Comparison of ENCODE assay signal across 8 cellular contexts in the genomic region with DNA sequence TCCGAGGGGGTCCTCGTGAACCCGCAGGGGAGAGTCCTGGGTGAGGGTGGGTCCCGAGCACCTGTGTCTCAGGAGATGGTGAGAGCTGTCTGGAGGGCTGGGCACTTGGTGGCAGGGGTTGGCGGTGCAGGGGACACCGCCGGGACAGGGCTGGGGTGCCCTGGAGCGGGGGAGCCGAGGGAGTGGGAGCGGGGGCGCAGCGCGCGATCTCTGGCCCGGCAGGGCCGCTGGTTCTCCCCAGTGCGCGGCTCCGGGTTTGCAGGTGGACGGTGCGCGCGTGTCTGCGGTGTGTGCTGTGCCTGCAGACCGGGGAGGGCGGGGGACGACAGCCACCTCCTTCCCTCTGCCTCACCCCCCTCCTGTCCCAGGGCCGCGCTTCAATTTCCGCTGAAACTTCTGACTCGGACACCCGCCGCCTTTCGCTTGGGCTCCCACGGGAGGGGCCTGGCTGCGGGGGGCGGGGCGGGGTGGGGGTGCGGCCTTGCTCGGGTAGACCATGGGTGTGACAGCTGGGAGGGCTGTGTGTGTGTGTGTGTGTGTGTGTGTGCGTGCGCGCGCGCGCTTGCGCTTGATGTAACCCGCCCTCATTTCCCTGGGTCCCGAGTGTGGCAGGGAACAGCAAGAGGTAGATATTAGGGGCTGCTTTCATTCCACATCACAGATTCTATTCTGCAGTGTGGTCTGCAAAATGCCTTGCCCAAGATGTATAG. TPM values are rescaled to one million over a fixed set of nuclear protein-coding genes. Genes with fewer than 3 reads are reported as not detected.
DNase-seq lines count a peak whose midpoint lies in the region; ATAC-seq and TF ChIP-seq lines count a peak whose summit lies in the region.

No MANE protein-coding gene starts in this region.

- H3K79me2 ChIP-seq in PC-3 (ENCODE audit: low read length) (peaks cover 74% of the 10 kb centered on the region), fibroblast of lung (ENCODE audit: control insufficient read depth, insufficient read depth, low read length) (peaks cover 6% of the 10 kb centered on the region)

- no peak for TF ChIP-seq POLR2A in stomach (IDR thresholded peaks at IDR 0.05)

- CTCF ChIA-PET in PC-3 (lab: Charles Lee), result no interaction called here

- peaks cover 22% of the 10 kb centered on the region for H4K20me1 ChIP-seq in PC-3 (ENCODE audit: low read length)
- H4K20me1 ChIP-seq in fibroblast of lung (ENCODE audit: control insufficient read depth, extremely low read depth, insufficient read depth, low read length), result no peaks in the 10 kb centered on the region

- H3K9me3 Mint-ChIP-seq in activated T-cell treated with anti-CD3 and anti-CD28 coated beads, Interleukin-2, amount 50 U/mL, for 4 hours, result no peaks in the 10 kb centered on the region
- H3K9me3 Mint-ChIP-seq in nephron progenitor cell, result no peaks in the 10 kb centered on the region

- peak overlapping the region; percentile 85 for H3K27ac ChIP-seq in PC-3 (ENCODE audit: low read length)
- peak overlapping the region; percentile 52 for H3K27ac ChIP-seq in fibroblast of lung (ENCODE audit: insufficient read depth, low read length)
- peak overlapping the region; percentile 74 to 88 (median 82) for H3K27ac ChIP-seq in stomach

- H3K36me3 ChIP-seq in PC-3 (ENCODE audit: low read depth, low read length) (peaks cover 28% of the 10 kb centered on the region; the same call in 1 of the 2 replicates), fibroblast of lung (ENCODE audit: control insufficient read depth, insufficient read depth, low read length) (no peaks in the 10 kb centered on the region), stomach (no peaks in the 10 kb centered on the region)

- H3K36me3 Mint-ChIP-seq in activated T-cell treated with anti-CD3 and anti-CD28 coated beads, Interleukin-2, amount 50 U/mL, for 4 hours (ENCODE audit: insufficient read depth), result peaks cover 11% of the 10 kb centered on the region
- no peaks in the 10 kb centered on the region for H3K36me3 Mint-ChIP-seq in nephron progenitor cell (ENCODE audit: low read depth)

- POLR2A ChIA-PET in PC-3 (lab: Charles Lee; ENCODE audit: unreplicated experiment), result interaction anchor here (0.6 to 1.3 kb wide), 4 partner anchors 9 to 26 kb away, joined by 3 to 5 read pairs (median 4); no protein-coding TSS in a partner anchor

- H3K9me3 ChIP-seq in PC-3 (ENCODE audit: low read length) (no peaks in the 10 kb centered on the region), fibroblast of lung (ENCODE audit: control insufficient read depth, insufficient read depth, low read depth, low read length) (no peaks in the 10 kb centered on the region), stomach (no peaks in the 10 kb centered on the region)

- H3K9ac ChIP-seq in PC-3 (ENCODE audit: low read length), result peak overlapping the region; percentile 96
- H3K9ac ChIP-seq in fibroblast of lung (ENCODE audit: insufficient read depth, low read length), result peak overlapping the region; percentile 71

- no peaks in the 10 kb centered on the region for H3K27me3 Mint-ChIP-seq in activated T-cell treated with anti-CD3 and anti-CD28 coated beads, Interleukin-2, amount 50 U/mL, for 4 hours (ENCODE audit: low read depth)
- H3K27me3 Mint-ChIP-seq in nephron progenitor cell (ENCODE audit: low read depth, poor library complexity), result peaks cover 45% of the 10 kb centered on the region

- WGBS in stomach, 5 donors, result 0 to 3% (median 1%) methylated on average over 19 to 49 of the region's 49 CpGs

- no peak for TF ChIP-seq EP300 in stomach (IDR thresholded peaks at IDR 0.05)

- peaks cover 13% of the 10 kb centered on the region for H3K4me1 Mint-ChIP-seq in activated T-cell treated with anti-CD3 and anti-CD28 coated beads, Interleukin-2, amount 50 U/mL, for 4 hours (ENCODE audit: low read depth)
- H3K4me1 Mint-ChIP-seq in nephron progenitor cell, result no peaks in the 10 kb centered on the region

- H3K4me3 Mint-ChIP-seq in activated T-cell treated with anti-CD3 and anti-CD28 coated beads, Interleukin-2, amount 50 U/mL, for 4 hours, result peak overlapping the region; percentile 83
- peak overlapping the region; percentile 76 for H3K4me3 Mint-ChIP-seq in nephron progenitor cell

- no peaks in the 10 kb centered on the region for H3F3A ChIP-seq in PC-3 (ENCODE audit: low read length, unreplicated experiment)

- intact Hi-C loops in PC-3 (cut with micrococcal nuclease), result loop anchor here (2.0 kb wide), 1 partner anchor 19 kb away; no protein-coding TSS in a partner anchor
- intact Hi-C loops in stomach (cut with DNase I; ENCODE audit: low total_unique reads), result no loop called here

- peak; percentile 79 for DNase-seq in CD1c-positive myeloid dendritic cell (ENCODE audit: extremely low spot score)
- DNase-seq in PC-3, result peak; percentile 84
- DNase-seq in activated T-cell treated with anti-CD3 and anti-CD28 coated beads, Interleukin-2, amount 50 U/mL, for 4 hours, result peak; percentile 68
- peak; percentile 68 to 91 for DNase-seq in fibroblast of lung (ENCODE audit: low read depth in 2 of 2)
- peak; percentile 61 for DNase-seq in nephron progenitor cell
- peak; percentile 79 for DNase-seq in stomach

- H2AFZ ChIP-seq in PC-3 (ENCODE audit: low read length) (no peak overlapping the region), fibroblast of lung (ENCODE audit: low read length) (no peak overlapping the region)

- TF ChIP-seq CTCF in PC-3 (conservative IDR thresholded peaks at IDR 0.05; ENCODE audit: low read depth, low read length) (no peak), fibroblast of lung (conservative IDR thresholded peaks at IDR 0.05 in 1 of 2, IDR thresholded peaks at IDR 0.05 in 1 of 2; ENCODE audit: low read depth in 1 of 2, low read length in 2 of 2) (no peak), nephron progenitor cell (IDR thresholded peaks at IDR 0.05) (no peak), stomach (IDR thresholded peaks at IDR 0.05) (no peak)

- peaks cover 36% of the 10 kb centered on the region for H3K4me1 ChIP-seq in PC-3 (ENCODE audit: insufficient read depth, low read length)
- H3K4me1 ChIP-seq in fibroblast of lung (ENCODE audit: control insufficient read depth, extremely low read depth, insufficient read depth, low read length), result no peaks in the 10 kb centered on the region
- peaks cover 10 to 23% (median 17%) of the 10 kb centered on the region in 4 donors for H3K4me1 ChIP-seq in stomach

- H3K4me2 ChIP-seq in PC-3 (ENCODE audit: low read length), result peak overlapping the region; percentile 93
- H3K4me2 ChIP-seq in fibroblast of lung (ENCODE audit: extremely low read depth, insufficient read depth, low read length), result peak overlapping the region; percentile 79

- BruUV-seq in PC-3 (replicated peaks; lab: Mats Ljungman, UMichigan), result no TSS peak

- peak overlapping the region; percentile 80 for H3K4me3 ChIP-seq in PC-3 (ENCODE audit: low read length)
- peak overlapping the region; percentile 71 to 76 (median 72) for H3K4me3 ChIP-seq in fibroblast of lung (replicated peaks in 1 of 4; ENCODE audit: control extremely low read depth in 1 of 4, insufficient read depth in 1 of 4, low read depth in 3 of 4, low read length in 4 of 4)
- peak overlapping the region; percentile 59 to 82 (median 74) for H3K4me3 ChIP-seq in stomach

- H3K9me2 ChIP-seq in PC-3 (replicated peaks; ENCODE audit: low read length), result no peaks in the 10 kb centered on the region

- peak; percentile 53 for ATAC-seq in GM19372 (IDR thresholded peaks at IDR 0.05; ENCODE audit: low read depth, unreplicated experiment)
- ATAC-seq in HG03520 (IDR thresholded peaks at IDR 0.05; ENCODE audit: unreplicated experiment), result peak; percentile 50
- ATAC-seq in PC-3, result peak; percentile 64
- peak; percentile 58 to 63 for ATAC-seq in activated T-cell treated with anti-CD3 and anti-CD28 coated beads, Interleukin-2, amount 50 U/mL, for 4 hours

- H3K27me3 ChIP-seq in PC-3 (ENCODE audit: low read length) (no peaks in the 10 kb centered on the region), fibroblast of lung (ENCODE audit: control insufficient read depth, insufficient read depth, low read length) (no peaks in the 10 kb centered on the region), stomach (peaks cover 0 to 8% (median 0%) of the 10 kb centered on the region in 3 donors)

- H3K27ac Mint-ChIP-seq in nephron progenitor cell, result no peak overlapping the region

RNA-seq across cellular contexts. Expression of gene TRIB3, which starts 1.2 kb away (rescaled TPM):
- total RNA-seq in PC-3 (2014; rRNA removed) (160 and 193 TPM in 2 replicates), fibroblast of lung (194 and 202 TPM in 2 replicates), stomach (10 to 100 TPM in 2 of 5 donors, 1 to 10 TPM in 3; 1.7 to 17.7 (median 3.6) TPM)
- 10 to 100 TPM; 34.6 to 45.2 (median 37.0) TPM for total RNA-seq in activated T-cell treated with anti-CD3 and anti-CD28 coated beads, Interleukin-2, amount 50 U/mL, for 4 hours
- polyA plus RNA-seq in fibroblast of lung (13.3 and 23.4 TPM in 2 replicates), stomach (10 to 100 TPM in 2 of 3 donors, 1 to 10 TPM in 1; 8.7 to 15.8 (median 12.6) TPM)
- 13.6 and 26.7 TPM in 2 replicates for polyA plus RNA-seq in fibroblast of lung (2012)
- polyA minus RNA-seq in fibroblast of lung (ENCODE audit: low replicate concordance), result 12.4 and 25.7 TPM in 2 replicates

RNA-seq across cellular contexts. Expression of gene RBCK1, which starts 26.4 kb away (rescaled TPM):
- total RNA-seq in PC-3 (2014; rRNA removed), result 115 and 137 TPM in 2 replicates
- 100 to 1,000 TPM in 2 of 3 donors, 10 to 100 TPM in 1; 87.1 to 104 (median 103) TPM for total RNA-seq in activated T-cell treated with anti-CD3 and anti-CD28 coated beads, Interleukin-2, amount 50 U/mL, for 4 hours
- total RNA-seq in fibroblast of lung, result 81.7 and 89.0 TPM in 2 replicates
- polyA plus RNA-seq in fibroblast of lung, result 35.2 and 36.3 TPM in 2 replicates
- 75.4 and 89.7 TPM in 2 replicates for polyA plus RNA-seq in fibroblast of lung (2012)
- polyA minus RNA-seq in fibroblast of lung (ENCODE audit: low replicate concordance), result 155 and 234 TPM in 2 replicates
- total RNA-seq in stomach, result 100 to 1,000 TPM in 3 of 5 donors, 10 to 100 TPM in 2; 30.7 to 211 (median 161) TPM
- polyA plus RNA-seq in stomach, result 100 to 1,000 TPM in 1 of 3 donors, 10 to 100 TPM in 2; 69.0 to 115 (median 81.1) TPM

RNA-seq across cellular contexts. Expression of gene NRSN2, which starts 34.8 kb away (rescaled TPM):
- total RNA-seq in PC-3 (2014; rRNA removed) (50.7 and 55.7 TPM in 2 replicates), fibroblast of lung (23.1 and 34.5 TPM in 2 replicates), stomach (10 to 100 TPM in 4 of 5 donors, under 1 TPM in 1; 0.89 to 36.5 (median 15.2) TPM)
- total RNA-seq in activated T-cell treated with anti-CD3 and anti-CD28 coated beads, Interleukin-2, amount 50 U/mL, for 4 hours, result 1 to 10 TPM; 2.7 to 3.2 (median 2.8) TPM
- polyA plus RNA-seq in fibroblast of lung (56.0 and 60.5 TPM in 2 replicates), stomach (10 to 100 TPM in 2 of 3 donors, 1 to 10 TPM in 1; 9.8 to 21.0 (median 20.2) TPM)
- 67.4 and 75.8 TPM in 2 replicates for polyA plus RNA-seq in fibroblast of lung (2012)
- 82.9 and 98.7 TPM in 2 replicates for polyA minus RNA-seq in fibroblast of lung (ENCODE audit: low replicate concordance)

RNA-seq across cellular contexts. Expression of gene SOX12, which starts 56.4 kb away (rescaled TPM):
- total RNA-seq in PC-3 (2014; rRNA removed), result 13.8 and 18.7 TPM in 2 replicates
- 1 to 10 TPM; 3.9 to 8.5 (median 6.4) TPM for total RNA-seq in activated T-cell treated with anti-CD3 and anti-CD28 coated beads, Interleukin-2, amount 50 U/mL, for 4 hours
- total RNA-seq in fibroblast of lung, result 5.6 and 7.3 TPM in 2 replicates
- 4.0 and 4.7 TPM in 2 replicates for polyA plus RNA-seq in fibroblast of lung
- 14.3 and 15.4 TPM in 2 replicates for polyA plus RNA-seq in fibroblast of lung (2012)
- polyA minus RNA-seq in fibroblast of lung (ENCODE audit: low replicate concordance), result 6.5 and 6.6 TPM in 2 replicates
- total RNA-seq in stomach, result 10 to 100 TPM in 2 of 5 donors, 1 to 10 TPM in 3; 1.5 to 20.3 (median 5.4) TPM
- polyA plus RNA-seq in stomach, result 1 to 10 TPM; 1.7 to 2.8 (median 2.6) TPM

Comparison
In these comparisons a context has a peak if more than half of its experiments do, and no peak if none do; other contexts are left out.
1. Peak in every context shown above with its lines: DNase-seq, ATAC-seq, H3K4me3 ChIP-seq and H3K27ac ChIP-seq.